Comparison of ENCODE assay signal across 6 cellular contexts in the genomic region with DNA sequence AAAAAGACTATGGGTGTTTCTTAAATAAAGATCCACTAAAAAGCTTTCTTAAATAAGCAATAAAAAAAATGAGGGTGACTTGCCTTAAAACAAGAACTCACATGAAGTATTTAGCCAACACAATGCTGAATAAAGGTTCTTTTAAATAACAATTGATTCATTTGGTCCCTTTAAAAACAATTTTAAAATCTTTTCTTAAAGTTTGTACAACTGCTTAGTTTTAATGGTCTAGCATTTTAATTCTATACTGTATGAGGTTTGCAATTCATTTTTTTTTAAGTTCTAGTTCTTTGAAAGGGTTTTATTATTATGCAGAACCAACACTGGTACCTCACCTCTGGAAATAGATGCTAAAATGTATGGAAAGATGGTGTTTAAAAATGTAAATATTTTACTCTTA.
"Had no signal": no experiment of that assay in that cellular context is flagged by ENCODE, and none has a peak within 500 bp of the region (broad histone marks: within the 10 kb centered on the region; RNA-seq: fewer than 3 reads in every experiment).

No MANE protein-coding gene starts in this region.

- H3K27me3 Mint-ChIP-seq: IgD-negative memory B cell had no signal

- H3K9me3 Mint-ChIP-seq: H9, IgD-negative memory B cell had no signal

- H3K27ac ChIP-seq: GM23248 had no signal

- H3K4me3 Mint-ChIP-seq: H9, IgD-negative memory B cell had no signal

- H2AFZ ChIP-seq: GM23248 had no signal

- H3K9ac ChIP-seq: GM23248 had no signal

- H3K27ac Mint-ChIP-seq: H9, IgD-negative memory B cell had no signal

- DNase-seq: GM23248, H9, HCEC 1CT, KBM-7 had no signal

- H3K4me3 ChIP-seq: GM23248 had no signal

- ATAC-seq: HepG2 had no signal

- H3K4me1 Mint-ChIP-seq: IgD-negative memory B cell had no signal

- H3K36me3 Mint-ChIP-seq: IgD-negative memory B cell had no signal
